In the genomic region with DNA sequence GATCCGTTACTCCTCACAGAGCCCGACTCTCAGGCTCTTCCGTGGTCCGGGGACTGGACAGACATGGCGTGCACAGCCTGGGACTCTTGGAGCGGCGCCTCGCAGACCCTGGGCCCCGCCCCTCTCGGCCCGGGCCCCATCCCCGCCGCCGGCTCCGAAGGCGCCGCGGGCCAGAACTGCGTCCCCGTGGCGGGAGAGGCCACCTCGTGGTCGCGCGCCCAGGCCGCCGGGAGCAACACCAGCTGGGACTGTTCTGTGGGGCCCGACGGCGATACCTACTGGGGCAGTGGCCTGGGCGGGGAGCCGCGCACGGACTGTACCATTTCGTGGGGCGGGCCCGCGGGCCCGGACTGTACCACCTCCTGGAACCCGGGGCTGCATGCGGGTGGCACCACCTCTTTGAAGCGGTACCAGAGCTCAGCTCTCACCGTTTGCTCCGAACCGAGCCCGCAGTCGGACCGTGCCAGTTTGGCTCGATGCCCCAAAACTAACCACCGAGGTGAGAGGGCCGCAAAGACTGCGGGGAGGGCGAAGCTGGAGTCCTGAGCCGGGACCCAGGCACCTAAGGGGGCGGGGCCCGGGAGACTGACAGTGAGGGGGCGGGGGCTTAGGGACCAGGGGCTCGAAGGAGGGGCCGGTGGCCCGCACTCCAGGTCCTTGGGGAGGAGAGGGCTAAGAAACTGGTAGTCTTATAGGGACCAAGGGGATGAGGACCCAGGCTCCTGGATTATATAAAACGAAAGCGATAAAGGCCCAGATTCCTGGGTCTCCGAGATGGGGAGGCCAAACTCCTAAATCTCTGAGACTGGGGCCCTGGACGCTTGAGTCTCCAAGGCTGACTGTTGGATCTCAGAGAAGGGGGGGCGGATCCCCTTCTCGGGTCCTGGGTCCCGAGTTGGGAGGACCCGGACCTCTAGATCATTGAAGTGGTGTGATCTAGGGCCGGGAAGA, we compare ENCODE assay signal across 8 cellular contexts. TPM values are rescaled to one million over a fixed set of nuclear protein-coding genes. Genes with fewer than 3 reads are reported as not detected.
DNase-seq lines count a peak whose midpoint lies in the region; ATAC-seq and TF ChIP-seq lines count a peak whose summit lies in the region.

No MANE protein-coding gene starts in this region.

- peak; percentile 30 for ATAC-seq in HG03342 (IDR thresholded peaks at IDR 0.05; ENCODE audit: unreplicated experiment)

- H3K36me3 Mint-ChIP-seq in activated CD4-positive, alpha-beta memory T cell treated with anti-CD3 and anti-CD28 coated beads, Interleukin-2, amount 10 ng/mL, durations not matched to agents 7 days and 5 days (ENCODE audit: low read depth), result peaks cover 5% of the 10 kb centered on the region

- H3K9me3 Mint-ChIP-seq in activated CD4-positive, alpha-beta memory T cell treated with anti-CD3 and anti-CD28 coated beads, Interleukin-2, amount 10 ng/mL, durations not matched to agents 7 days and 5 days, result no peaks in the 10 kb centered on the region

- CTCF ChIA-PET in activated CD4-positive, alpha-beta memory T cell treated with anti-CD3 and anti-CD28 coated beads, Interleukin-2, amount 10 ng/mL, durations not matched to agents 7 days and 5 days (lab: Charles Lee), result interaction anchor here (0.6 to 2.8 kb wide), 6 partner anchors 9 to 577 kb away, joined by 3 to 12 read pairs (median 5); a partner anchor contains a TSS

- H3K4me3 Mint-ChIP-seq in activated CD4-positive, alpha-beta memory T cell treated with anti-CD3 and anti-CD28 coated beads, Interleukin-2, amount 10 ng/mL, durations not matched to agents 7 days and 5 days, result peak overlapping the region; percentile 83

- H3K27ac Mint-ChIP-seq in activated CD4-positive, alpha-beta memory T cell treated with anti-CD3 and anti-CD28 coated beads, Interleukin-2, amount 10 ng/mL, durations not matched to agents 7 days and 5 days, result peak overlapping the region; percentile 82

- DNase-seq in A172 (ENCODE audit: low spot score), result peak; percentile 59
- peak; percentile 94 for DNase-seq in NCI-H69 (lab: John Stamatoyannopoulos, UW)
- peak; percentile 86 for DNase-seq in activated CD4-positive, alpha-beta memory T cell treated with anti-CD3 and anti-CD28 coated beads, Interleukin-2, amount 10 ng/mL, durations not matched to agents 7 days and 5 days
- DNase-seq in ecto neural progenitor cell (ENCODE audit: low spot score), result peak; percentile 94
- DNase-seq in lung microvascular endothelial cell (ENCODE audit: low read depth in 2 of 2), result peak; percentile 70 to 89
- DNase-seq in stimulated activated CD8-positive, alpha-beta memory T cell treated with anti-CD3 and anti-CD28 coated beads, Interleukin-12 subunit alpha, Interleukin-12 subunit beta, amount 100 ng/mL, for 1 hour (ENCODE audit: low read depth), result peak; percentile 55

- POLR2A ChIA-PET in activated CD4-positive, alpha-beta memory T cell treated with anti-CD3 and anti-CD28 coated beads, Interleukin-2, amount 10 ng/mL, durations not matched to agents 7 days and 5 days (lab: Charles Lee), result interaction anchor here (0.8 to 4.4 kb wide), 20 partner anchors 10 to 105 kb away, joined by 3 to 25 read pairs (median 4); a partner anchor contains a TSS

- H3K27me3 Mint-ChIP-seq in activated CD4-positive, alpha-beta memory T cell treated with anti-CD3 and anti-CD28 coated beads, Interleukin-2, amount 10 ng/mL, durations not matched to agents 7 days and 5 days, result no peaks in the 10 kb centered on the region

- peak; percentile 87 for TF ChIP-seq POLR2A in GM18526 (IDR thresholded peaks at IDR 0.05; ENCODE audit: extremely low read depth, insufficient read length)

- H3K4me1 Mint-ChIP-seq in activated CD4-positive, alpha-beta memory T cell treated with anti-CD3 and anti-CD28 coated beads, Interleukin-2, amount 10 ng/mL, durations not matched to agents 7 days and 5 days, result peaks cover 46% of the 10 kb centered on the region

RNA-seq across cellular contexts. Expression of a gene that starts 2.0 kb away (rescaled TPM):
- 0.12 and 1.4 TPM in 2 replicates for total RNA-seq in A172 (2014; rRNA removed; shearing (Covaris generic))
- total RNA-seq in activated CD4-positive, alpha-beta memory T cell treated with anti-CD3 and anti-CD28 coated beads, Interleukin-2, amount 10 ng/mL, durations not matched to agents 7 days and 5 days, result under 1 TPM; 0.65 to 0.96 TPM
- 0.20 and 0.44 TPM in 2 replicates for total RNA-seq in lung microvascular endothelial cell

RNA-seq across cellular contexts. Expression of a gene that starts 4.6 kb away (rescaled TPM):
- total RNA-seq in A172 (2014; rRNA removed; shearing (Covaris generic)), result 483 and 1,012 TPM in 2 replicates
- total RNA-seq in activated CD4-positive, alpha-beta memory T cell treated with anti-CD3 and anti-CD28 coated beads, Interleukin-2, amount 10 ng/mL, durations not matched to agents 7 days and 5 days, result 100 to 1,000 TPM; 440 to 442 TPM
- total RNA-seq in lung microvascular endothelial cell, result 287 and 398 TPM in 2 replicates

RNA-seq across cellular contexts. Expression of a gene that starts 14.7 kb away (rescaled TPM):
- total RNA-seq in A172 (2014; rRNA removed; shearing (Covaris generic)), result 105 and 110 TPM in 2 replicates
- 100 to 1,000 TPM in 1 of 2 experiments, 10 to 100 TPM in 1; 99.5 to 102 TPM for total RNA-seq in activated CD4-positive, alpha-beta memory T cell treated with anti-CD3 and anti-CD28 coated beads, Interleukin-2, amount 10 ng/mL, durations not matched to agents 7 days and 5 days
- total RNA-seq in lung microvascular endothelial cell, result 22.2 and 25.6 TPM in 2 replicates

RNA-seq across cellular contexts. Expression of a gene that starts 22.8 kb away (rescaled TPM):
- 0.17 TPM in 1 of 2 replicates, not detected in the other for total RNA-seq in A172 (2014; rRNA removed; shearing (Covaris generic))
- total RNA-seq in activated CD4-positive, alpha-beta memory T cell treated with anti-CD3 and anti-CD28 coated beads, Interleukin-2, amount 10 ng/mL, durations not matched to agents 7 days and 5 days, result under 1 TPM; 0.65 to 0.86 TPM
- total RNA-seq in lung microvascular endothelial cell, result not detected in 2 replicates

RNA-seq across cellular contexts. Expression of a gene that starts 31.0 kb away (rescaled TPM):
- 17.6 and 18.9 TPM in 2 replicates for total RNA-seq in A172 (2014; rRNA removed; shearing (Covaris generic))
- total RNA-seq in activated CD4-positive, alpha-beta memory T cell treated with anti-CD3 and anti-CD28 coated beads, Interleukin-2, amount 10 ng/mL, durations not matched to agents 7 days and 5 days, result 10 to 100 TPM; 45.3 to 46.5 TPM
- 3.4 and 3.9 TPM in 2 replicates for total RNA-seq in lung microvascular endothelial cell

Comparison
In these comparisons a context has a peak if more than half of its experiments do, and no peak if none do; other contexts are left out.
1. Peak in every context shown above with its lines: DNase-seq and ATAC-seq.